20 cellular contexts compared by ENCODE assay signal in the genomic region with DNA sequence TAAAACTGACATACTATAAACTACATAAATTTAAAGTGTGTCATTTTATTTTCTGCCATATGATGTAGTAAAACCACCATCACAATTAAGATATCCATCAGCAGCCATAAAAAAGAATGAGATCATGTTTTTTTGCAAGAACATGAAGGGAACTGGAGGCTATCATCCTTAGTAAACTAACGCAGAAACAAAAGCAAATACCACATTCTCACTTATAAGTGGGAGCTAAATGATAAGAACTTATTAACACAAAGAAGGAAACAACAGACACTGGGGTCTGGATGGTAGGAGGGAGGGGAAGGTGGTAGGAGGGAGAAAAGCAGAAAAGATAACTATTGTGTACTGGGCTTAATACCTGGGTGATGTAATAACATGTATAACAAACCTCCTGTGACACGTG. TPM values are rescaled to one million over a fixed set of nuclear protein-coding genes. Genes with fewer than 3 reads are reported as not detected.
"Had no signal": no experiment of that assay in that cellular context is flagged by ENCODE, and none has a peak within 500 bp of the region (broad histone marks: within the 10 kb centered on the region; RNA-seq: fewer than 3 reads in every experiment).

No MANE protein-coding gene starts in this region.

- H3K27ac Mint-ChIP-seq: activated B cell treated with CpG ODN at 0.5 μM for 24 hours; activated CD4-positive, alpha-beta T cell treated with anti-CD3 and anti-CD28 coated beads, Interleukin-2, amount 10 ng/mL, durations not matched to agents 7 days and 5 days; neural progenitor cell; T-helper 17 cell had no signal

- DNase-seq: activated B cell treated with CpG ODN at 0.5 μM for 24 hours; activated CD4-positive, alpha-beta T cell treated with anti-CD3 and anti-CD28 coated beads, Interleukin-2, amount 10 ng/mL, durations not matched to agents 7 days and 5 days; activated CD8-positive, alpha-beta memory T cell treated with anti-CD3 and anti-CD28 coated beads for 24 hours; aorta; cerebellar nuclear complex; effector memory CD4-positive, alpha-beta T cell; gastrocnemius medialis; heart left ventricle; left cardiac atrium; lower lobe of right lung; naive B cell; ovary; sigmoid colon; stimulated activated CD4-positive, alpha-beta T cell treated with anti-CD3 and anti-CD28 coated beads, Interleukin-2, amount 100 ng/mL, for 24 hours; stomach; T-helper 17 cell; testis had no signal

- H3K9me3 ChIP-seq: gastrocnemius medialis, heart left ventricle, lower lobe of right lung, ovary, sigmoid colon, stomach, testis had no signal

- H3K9ac ChIP-seq: neural progenitor cell had no signal

- H3K4me1 Mint-ChIP-seq: activated B cell treated with CpG ODN at 0.5 μM for 24 hours; activated CD4-positive, alpha-beta T cell treated with anti-CD3 and anti-CD28 coated beads, Interleukin-2, amount 10 ng/mL, durations not matched to agents 7 days and 5 days; naive B cell had no signal

- H3K27me3 Mint-ChIP-seq: activated B cell treated with CpG ODN at 0.5 μM for 24 hours; activated CD4-positive, alpha-beta T cell treated with anti-CD3 and anti-CD28 coated beads, Interleukin-2, amount 10 ng/mL, durations not matched to agents 7 days and 5 days; naive B cell; T-helper 17 cell had no signal

- H3K4me3 Mint-ChIP-seq: activated B cell treated with CpG ODN at 0.5 μM for 24 hours; activated CD4-positive, alpha-beta T cell treated with anti-CD3 and anti-CD28 coated beads, Interleukin-2, amount 10 ng/mL, durations not matched to agents 7 days and 5 days; naive B cell; neural progenitor cell; T-helper 17 cell had no signal

- H3K4me1 ChIP-seq: gastrocnemius medialis, heart left ventricle, lower lobe of right lung, neural progenitor cell, sigmoid colon, stomach, testis had no signal

- H3K27ac ChIP-seq: gastrocnemius medialis, heart left ventricle, lower lobe of right lung, neural progenitor cell, ovary, sigmoid colon, stomach, testis had no signal

- H3K4me2 ChIP-seq: neural progenitor cell had no signal

- H3K9me3 Mint-ChIP-seq: activated B cell treated with CpG ODN at 0.5 μM for 24 hours; activated CD4-positive, alpha-beta T cell treated with anti-CD3 and anti-CD28 coated beads, Interleukin-2, amount 10 ng/mL, durations not matched to agents 7 days and 5 days; naive B cell; neural progenitor cell had no signal

- H3K4me3 ChIP-seq: gastrocnemius medialis, heart left ventricle, lower lobe of right lung, neural progenitor cell, ovary, sigmoid colon, stomach, testis had no signal

- H3K27me3 ChIP-seq: gastrocnemius medialis, heart left ventricle, neural progenitor cell, ovary, sigmoid colon, stomach, testis had no signal

- ATAC-seq: gastrocnemius medialis, heart left ventricle, left cardiac atrium, lower lobe of right lung, T-helper 17 cell had no signal

- H3K36me3 ChIP-seq: ovary had no signal

RNA-seq across cellular contexts. Expression of gene MYLK, which starts 52.3 kb away (rescaled TPM):
- total RNA-seq: activated B cell treated with CpG ODN at 0.5 μM for 24 hours had no signal

RNA-seq across cellular contexts. Expression of gene ROPN1, which starts 55.5 kb away (rescaled TPM):
- total RNA-seq: activated B cell treated with CpG ODN at 0.5 μM for 24 hours; activated CD4-positive, alpha-beta T cell treated with anti-CD3 and anti-CD28 coated beads, Interleukin-2, amount 10 ng/mL, durations not matched to agents 7 days and 5 days; aorta; epithelial cell of proximal tubule; gastrocnemius medialis; lower lobe of right lung; ovary; sigmoid colon; T-helper 17 cell; ureter had no signal
- polyA plus RNA-seq: aorta, ovary had no signal
